ENCODE assay signal across 9 cellular contexts in genomic region chr14:76947838-76948184, GRCh38.
A peak's percentile ranks its signal among the peaks of the same experiment; 100 is the strongest.
DNase-seq lines count a peak whose midpoint lies in the region; ATAC-seq, FAIRE-seq and TF ChIP-seq lines count a peak whose summit lies in the region.
"Had no signal": no experiment of that assay in that cellular context is flagged by ENCODE, and none has a peak within 500 bp of the region (broad histone marks: within the 10 kb centered on the region; RNA-seq: fewer than 3 reads in every experiment).

No MANE protein-coding gene starts in this region.

- H3K4me3 Mint-ChIP-seq in stimulated activated naive CD8-positive, alpha-beta T cell treated with anti-CD3 and anti-CD28 coated beads, Interleukin-15, Interleukin-2, amounts not matched to agents 100 ng/mL and 50 ng/mL, for 24 hours, result no peak overlapping the region
- H3K4me3 Mint-ChIP-seq in stimulated activated naive CD8-positive, alpha-beta T cell treated with anti-CD3 and anti-CD28 coated beads, Interleukin-15, amount 100 ng/mL, for 72 hours, result peak overlapping the region in 1 of 2 donors; percentile 65
- no peak overlapping the region for H3K4me3 Mint-ChIP-seq in dendritic cell treated with granulocyte-macrophage colony-stimulating factor and Interleukin-4, amounts not matched to agents 40 ng/mL and 50 ng/mL, for 4 days
- H3K4me3 Mint-ChIP-seq in nephron, result peak overlapping the region; percentile 4 to 40 (median 24)
- H3K4me3 Mint-ChIP-seq: activated T-helper 1 cell treated with anti-CD3 and anti-CD28 coated beads, Interleukin-12 subunit alpha, Interleukin-12 subunit beta, Interleukin-2, Interleukin-4 antibody, amounts not matched to agents 30 ng/mL and 10 ng/mL and 1 ng/mL, durations not matched to agents 14 hours and 24 hours and 36 hours had no signal

- no peak for TF ChIP-seq CTCF in nephron (IDR thresholded peaks at IDR 0.05; ENCODE audit: unreplicated experiment in 3 of 3)

- H3K4me1 Mint-ChIP-seq in stimulated activated naive CD8-positive, alpha-beta T cell treated with anti-CD3 and anti-CD28 coated beads, Interleukin-15, Interleukin-2, amounts not matched to agents 100 ng/mL and 50 ng/mL, for 24 hours (ENCODE audit: low read depth), result peaks cover 38% of the 10 kb centered on the region
- H3K4me1 Mint-ChIP-seq in stimulated activated naive CD8-positive, alpha-beta T cell treated with anti-CD3 and anti-CD28 coated beads, Interleukin-15, amount 100 ng/mL, for 72 hours, result peaks cover 55% of the 10 kb centered on the region
- H3K4me1 Mint-ChIP-seq in dendritic cell treated with granulocyte-macrophage colony-stimulating factor and Interleukin-4, amounts not matched to agents 40 ng/mL and 50 ng/mL, for 4 days (ENCODE audit: low read depth), result peaks cover 49% of the 10 kb centered on the region
- H3K4me1 Mint-ChIP-seq in nephron, result peaks cover 56% of the 10 kb centered on the region

- ATAC-seq in stimulated activated naive CD8-positive, alpha-beta T cell treated with anti-CD3 and anti-CD28 coated beads, Interleukin-15, amount 100 ng/mL, for 72 hours, result no peak
- ATAC-seq in GM21737 (IDR thresholded peaks at IDR 0.05; ENCODE audit: unreplicated experiment), result no peak

- no peak for TF ChIP-seq POLR2A in GM12892 (IDR thresholded peaks at IDR 0.05; ENCODE audit: low read depth, low read length)

- H3K9me3 Mint-ChIP-seq in stimulated activated naive CD8-positive, alpha-beta T cell treated with anti-CD3 and anti-CD28 coated beads, Interleukin-15, Interleukin-2, amounts not matched to agents 100 ng/mL and 50 ng/mL, for 24 hours, result no peaks in the 10 kb centered on the region
- H3K9me3 Mint-ChIP-seq in stimulated activated naive CD8-positive, alpha-beta T cell treated with anti-CD3 and anti-CD28 coated beads, Interleukin-15, amount 100 ng/mL, for 72 hours, result no peaks in the 10 kb centered on the region
- no peaks in the 10 kb centered on the region for H3K9me3 Mint-ChIP-seq in dendritic cell treated with granulocyte-macrophage colony-stimulating factor and Interleukin-4, amounts not matched to agents 40 ng/mL and 50 ng/mL, for 4 days
- H3K9me3 Mint-ChIP-seq in nephron, result no peaks in the 10 kb centered on the region
- H3K9me3 Mint-ChIP-seq: activated T-helper 1 cell treated with anti-CD3 and anti-CD28 coated beads, Interleukin-12 subunit alpha, Interleukin-12 subunit beta, Interleukin-2, Interleukin-4 antibody, amounts not matched to agents 30 ng/mL and 10 ng/mL and 1 ng/mL, durations not matched to agents 14 hours and 24 hours and 36 hours had no signal

- H3K36me3 Mint-ChIP-seq in stimulated activated naive CD8-positive, alpha-beta T cell treated with anti-CD3 and anti-CD28 coated beads, Interleukin-15, Interleukin-2, amounts not matched to agents 100 ng/mL and 50 ng/mL, for 24 hours (ENCODE audit: low read depth), result no peaks in the 10 kb centered on the region
- no peaks in the 10 kb centered on the region for H3K36me3 Mint-ChIP-seq in dendritic cell treated with granulocyte-macrophage colony-stimulating factor and Interleukin-4, amounts not matched to agents 40 ng/mL and 50 ng/mL, for 4 days (ENCODE audit: low read depth)
- no peaks in the 10 kb centered on the region for H3K36me3 Mint-ChIP-seq in nephron (ENCODE audit: low read depth)

- H3K27me3 Mint-ChIP-seq in stimulated activated naive CD8-positive, alpha-beta T cell treated with anti-CD3 and anti-CD28 coated beads, Interleukin-15, Interleukin-2, amounts not matched to agents 100 ng/mL and 50 ng/mL, for 24 hours, result no peaks in the 10 kb centered on the region
- peaks cover 8% of the 10 kb centered on the region for H3K27me3 Mint-ChIP-seq in stimulated activated naive CD8-positive, alpha-beta T cell treated with anti-CD3 and anti-CD28 coated beads, Interleukin-15, amount 100 ng/mL, for 72 hours
- peaks cover 5% of the 10 kb centered on the region for H3K27me3 Mint-ChIP-seq in dendritic cell treated with granulocyte-macrophage colony-stimulating factor and Interleukin-4, amounts not matched to agents 40 ng/mL and 50 ng/mL, for 4 days
- H3K27me3 Mint-ChIP-seq in nephron (ENCODE audit: low read depth), result peaks cover 4% of the 10 kb centered on the region

- intact Hi-C loops in dendritic cell treated with granulocyte-macrophage colony-stimulating factor and Interleukin-4, amounts not matched to agents 40 ng/mL and 50 ng/mL, for 4 days (cut with micrococcal nuclease), result no loop called here

- no peak for FAIRE-seq in GM12892 (lab: Jason Lieb, UNC)

- peak overlapping the region; percentile 16 for H3K27ac Mint-ChIP-seq in stimulated activated naive CD8-positive, alpha-beta T cell treated with anti-CD3 and anti-CD28 coated beads, Interleukin-15, Interleukin-2, amounts not matched to agents 100 ng/mL and 50 ng/mL, for 24 hours
- no peak overlapping the region for H3K27ac Mint-ChIP-seq in stimulated activated naive CD8-positive, alpha-beta T cell treated with anti-CD3 and anti-CD28 coated beads, Interleukin-15, amount 100 ng/mL, for 72 hours
- H3K27ac Mint-ChIP-seq in dendritic cell treated with granulocyte-macrophage colony-stimulating factor and Interleukin-4, amounts not matched to agents 40 ng/mL and 50 ng/mL, for 4 days, result peak overlapping the region; percentile 79
- peak overlapping the region; percentile 92 to 95 (median 94) for H3K27ac Mint-ChIP-seq in nephron

- no peak for DNase-seq in stimulated activated naive CD8-positive, alpha-beta T cell treated with anti-CD3 and anti-CD28 coated beads, Interleukin-15, amount 100 ng/mL, for 72 hours
- DNase-seq in GM12892 (ENCODE audit: insufficient read length), result no peak
- DNase-seq in NK-92 treated with Interleukin-12 subunit alpha and Interleukin-12 subunit beta, amount 100 ng/mL, for 24 hours (lab: John Stamatoyannopoulos, UW), result no peak
- DNase-seq in RKO (ENCODE audit: low spot score), result no peak

Comparison
In these comparisons a context has a peak if more than half of its experiments do, and no peak if none do; other contexts are left out.
1. H3K27ac Mint-ChIP-seq: peak in stimulated activated naive CD8-positive, alpha-beta T cell treated with anti-CD3 and anti-CD28 coated beads, Interleukin-15, Interleukin-2, amounts not matched to agents 100 ng/mL and 50 ng/mL, for 24 hours (single experiment), dendritic cell treated with granulocyte-macrophage colony-stimulating factor and Interleukin-4, amounts not matched to agents 40 ng/mL and 50 ng/mL, for 4 days (single experiment) and nephron (3 of 3); none in stimulated activated naive CD8-positive, alpha-beta T cell treated with anti-CD3 and anti-CD28 coated beads, Interleukin-15, amount 100 ng/mL, for 72 hours (0 of 2).
2. H3K4me3 Mint-ChIP-seq: peak in nephron (3 of 3); none in stimulated activated naive CD8-positive, alpha-beta T cell treated with anti-CD3 and anti-CD28 coated beads, Interleukin-15, Interleukin-2, amounts not matched to agents 100 ng/mL and 50 ng/mL, for 24 hours (single experiment) and dendritic cell treated with granulocyte-macrophage colony-stimulating factor and Interleukin-4, amounts not matched to agents 40 ng/mL and 50 ng/mL, for 4 days (single experiment).